ENCODE assay signal across 9 cellular contexts in the genomic region with DNA sequence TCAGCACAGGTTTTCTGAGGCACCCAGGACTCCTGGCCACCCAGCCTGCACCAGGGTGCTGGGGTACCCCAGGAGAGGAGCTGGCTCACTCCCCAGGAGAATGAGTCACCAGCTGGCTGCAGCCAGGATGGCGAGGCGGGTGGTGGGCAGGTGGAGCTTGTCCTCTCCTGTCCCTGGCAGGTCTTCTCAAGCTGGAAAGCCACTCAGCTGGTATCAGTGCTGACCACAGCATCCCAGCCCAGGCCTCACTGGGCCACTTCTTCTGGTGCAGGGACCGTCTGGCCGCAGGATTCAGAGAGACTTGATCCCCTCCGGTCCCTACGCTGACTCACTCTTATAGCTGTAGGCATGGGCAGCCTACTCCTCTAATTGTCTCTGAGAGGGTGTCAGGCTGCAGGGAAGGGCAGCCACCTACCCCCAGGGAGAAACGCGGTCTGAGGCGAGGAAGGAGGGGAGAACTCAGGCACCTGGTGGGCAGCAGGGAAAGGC. TPM values are rescaled to one million over a fixed set of nuclear protein-coding genes. Genes with fewer than 3 reads are reported as not detected.
DNase-seq lines count a peak whose midpoint lies in the region; ATAC-seq and TF ChIP-seq lines count a peak whose summit lies in the region.
"Had no signal": no experiment of that assay in that cellular context is flagged by ENCODE, and none has a peak within 500 bp of the region (broad histone marks: within the 10 kb centered on the region; RNA-seq: fewer than 3 reads in every experiment).

No MANE protein-coding gene starts in this region.

- whole genome bisulfite sequencing in psoas muscle, 3 donors = 18 to 31% (median 21%) methylated on average over 9 of the region's 9 CpGs
- WGBS in H9 (ENCODE audit: extremely low coverage, insufficient read length, low lambda C conversion rate) = no CpG with 5 or more reads among the region's 9 CpGs

- H3K4me3 ChIP-seq in psoas muscle = no peak overlapping the region

- H2AK5ac ChIP-seq in H9 (ENCODE audit: insufficient read length, low read length) = no peak overlapping the region

- H4K20me1 ChIP-seq in H9 (ENCODE audit: control insufficient read depth, insufficient read depth, insufficient read length) = peaks cover 2% of the 10 kb centered on the region

- H4K5ac ChIP-seq in H9 (ENCODE audit: insufficient read length, low read depth, low read length) = no peak overlapping the region

- H3K27me3 ChIP-seq in psoas muscle (ENCODE audit: insufficient read depth in 3 of 3, low read length in 2 of 3) (no peaks in the 10 kb centered on the region), H9 (ENCODE audit: insufficient read depth, low read length) (no peaks in the 10 kb centered on the region)

- H3K23ac ChIP-seq in H9 (ENCODE audit: insufficient read length, low read depth, low read length) = no peak overlapping the region

- H4K8ac ChIP-seq in H9 (replicated peaks; ENCODE audit: insufficient read length, low read depth, low read length) = no peak overlapping the region

- H3K79me2 ChIP-seq in H9 (ENCODE audit: insufficient read depth, low read length) = no peaks in the 10 kb centered on the region; the same call in 1 of the 2 replicates

- no peaks in the 10 kb centered on the region for H3K36me3 Mint-ChIP-seq in H9 (ENCODE audit: insufficient read depth in 1 of 3, low read depth in 3 of 3)
- no peaks in the 10 kb centered on the region for H3K36me3 Mint-ChIP-seq in endothelial cell (ENCODE audit: low read depth, unreplicated experiment)

- no peak overlapping the region for H2BK5ac ChIP-seq in H9 (ENCODE audit: insufficient read length, low read length)

- H3K4me1 ChIP-seq in psoas muscle = peaks cover 95% of the 10 kb centered on the region
- H3K4me1 ChIP-seq in H9 (ENCODE audit: insufficient read depth, low read length) = no peaks in the 10 kb centered on the region

- H2BK15ac ChIP-seq in H9 (ENCODE audit: low read depth, low read length) = no peak overlapping the region

- H3K27me3 Mint-ChIP-seq in H9 (ENCODE audit: low read depth) (peaks cover 12% of the 10 kb centered on the region), endothelial cell (ENCODE audit: unreplicated experiment) (peaks cover 20% of the 10 kb centered on the region)

- H2BK120ac ChIP-seq in H9 (ENCODE audit: low read depth, low read length, poor library complexity, severe bottlenecking) = no peak overlapping the region

- no peaks in the 10 kb centered on the region for H3K23me2 ChIP-seq in H9 (ENCODE audit: insufficient read length, low read depth, low read length, poor library complexity, severe bottlenecking)

- peak; percentile 6 for ATAC-seq in GM21528 (IDR thresholded peaks at IDR 0.05; ENCODE audit: low FRiP score, unreplicated experiment)
- ATAC-seq in esophagus mucosa = peak; percentile 68
- ATAC-seq in psoas muscle = peak; percentile 57 to 81 (median 64)

- H3K27ac Mint-ChIP-seq in H9 = no peak overlapping the region
- H3K27ac Mint-ChIP-seq in endothelial cell (ENCODE audit: unreplicated experiment) = no peak overlapping the region

- no peaks in the 10 kb centered on the region for H3K9me3 Mint-ChIP-seq in H9
- no peaks in the 10 kb centered on the region for H3K9me3 Mint-ChIP-seq in endothelial cell (ENCODE audit: unreplicated experiment)

- H3K14ac ChIP-seq in H9 (ENCODE audit: insufficient read depth, low read length) = no peak overlapping the region

- no peak overlapping the region for H4K91ac ChIP-seq in H9 (ENCODE audit: insufficient read length, low read depth, low read length)

- H3K27ac ChIP-seq in psoas muscle (peak overlapping the region; percentile 88), H9 (ENCODE audit: insufficient read length, low read depth, low read length) (no peak overlapping the region)

- H3K4me1 Mint-ChIP-seq in H9 (peaks cover 0 to 10% of the 10 kb centered on the region in 2 experiments; a peak in 3 of 4 replicates), endothelial cell (ENCODE audit: unreplicated experiment) (peaks cover 23% of the 10 kb centered on the region)

- H3K4ac ChIP-seq in H9 (ENCODE audit: low read depth, low read length) = no peak overlapping the region

- H3K4me3 Mint-ChIP-seq in H9 (no peak overlapping the region), endothelial cell (ENCODE audit: unreplicated experiment) (no peak overlapping the region)

- DNase-seq in NCI-H1092 treated with DMSO at 0.1 percent for 48 hours (lab: John Stamatoyannopoulos, UW) = peak; percentile 48
- DNase-seq in psoas muscle = peak; percentile 54 to 79
- no peak for DNase-seq in NCI-H1694 (lab: John Stamatoyannopoulos, UW)
- no peak for DNase-seq in germinal center (ENCODE audit: low spot score)
- no peak for DNase-seq in H9
- DNase-seq in endothelial cell (ENCODE audit: low spot score) = no peak

- H3K18ac ChIP-seq in H9 (ENCODE audit: insufficient read length, low read depth, low read length) = no peak overlapping the region

- no peak overlapping the region for H2BK20ac ChIP-seq in H9 (ENCODE audit: low read depth, low read length, poor library complexity, severe bottlenecking)

- H2AFZ ChIP-seq in H9 (ENCODE audit: low read length) = no peak overlapping the region

- no peak overlapping the region for H3K9ac ChIP-seq in H9 (ENCODE audit: extremely low read depth, insufficient read length, low read length)

- H3K4me2 ChIP-seq in H9 (ENCODE audit: insufficient read depth, insufficient read length, low read length) = no peak overlapping the region

- no peak overlapping the region for H3T11ph ChIP-seq in H9 (ENCODE audit: low read length)

- intact Hi-C loops in psoas muscle (cut with DNase I) = no loop called here

- no peak overlapping the region for H2BK12ac ChIP-seq in H9 (ENCODE audit: insufficient read length, low read depth, low read length)

- H3K36me3 ChIP-seq in psoas muscle (ENCODE audit: insufficient read depth in 1 of 2, low read depth in 1 of 2) = no peaks in the 10 kb centered on the region

- H3K79me1 ChIP-seq in H9 (ENCODE audit: insufficient read depth, low read depth, low read length, poor library complexity, severe bottlenecking) = no peaks in the 10 kb centered on the region

- H3K56ac ChIP-seq in H9 (ENCODE audit: insufficient read length, low read depth, low read length) = no peak overlapping the region

- no peaks in the 10 kb centered on the region for H3K9me3 ChIP-seq in psoas muscle
- H3K9me3 ChIP-seq in H9 (ENCODE audit: control insufficient read depth, low read depth, low read length) = no peaks in the 10 kb centered on the region

- no peak for TF ChIP-seq CTCF in psoas muscle (IDR thresholded peaks at IDR 0.05)
- no peak for TF ChIP-seq CTCF in H9 (conservative IDR thresholded peaks at IDR 0.05)
- no peak for TF ChIP-seq CTCF in endothelial cell (IDR thresholded peaks at IDR 0.05; ENCODE audit: unreplicated experiment)

RNA-seq across cellular contexts. Expression of gene TFEB, which starts 22.2 kb away (rescaled TPM):
- total RNA-seq in esophagus mucosa (10.9 TPM), psoas muscle (10 to 100 TPM; 35.4 to 64.3 (median 39.8) TPM), H9 (2021) (1.2 and 2.4 TPM in 2 replicates), endothelial cell (ENCODE audit: unreplicated experiment) (10.4 TPM)
- 10 to 100 TPM; 16.1 to 65.2 (median 51.6) TPM for polyA plus RNA-seq in psoas muscle

RNA-seq across cellular contexts. Expression of gene PGC, which starts 34.0 kb away (rescaled TPM):
- not detected for total RNA-seq in esophagus mucosa
- not detected for total RNA-seq in psoas muscle
- 1 to 10 TPM in 1 of 3 donors, under 1 TPM in 1, not detected in 1; 0.48 to 1.0 TPM for polyA plus RNA-seq in psoas muscle
- total RNA-seq in H9 (2021) = not detected in 2 replicates
- total RNA-seq in endothelial cell (ENCODE audit: unreplicated experiment) = not detected
- total RNA-seq: glomerular endothelial cell had no signal

Comparison
In these comparisons a context has a peak if more than half of its experiments do, and no peak if none do; other contexts are left out.
1. ATAC-seq: peak in every context shown above with its lines; median percentile 68 in esophagus mucosa; 64 in psoas muscle; 6 in GM21528.
2. DNase-seq: peak in NCI-H1092 treated with DMSO at 0.1 percent for 48 hours (single experiment) and psoas muscle (2 of 2); none in NCI-H1694 (single experiment), germinal center (single experiment), H9 (single experiment) and endothelial cell (single experiment).